ENCODE assay signal across 13 cellular contexts in genomic region chr18:44852818-44853217, GRCh38.
DNase-seq lines count a peak whose midpoint lies in the region; ATAC-seq and TF ChIP-seq lines count a peak whose summit lies in the region.
"Had no signal": no experiment of that assay in that cellular context is flagged by ENCODE, and none has a peak within 500 bp of the region (broad histone marks: within the 10 kb centered on the region; RNA-seq: fewer than 3 reads in every experiment).

No MANE protein-coding gene starts in this region.

- H3K9me3 ChIP-seq in MM.1S (replicated peaks; ENCODE audit: insufficient read depth, low read length), result no peaks in the 10 kb centered on the region
- H3K9me3 ChIP-seq: ascending aorta had no signal

- peaks cover 73% of the 10 kb centered on the region for H3K79me2 ChIP-seq in MM.1S (ENCODE audit: low read length)

- H3F3A ChIP-seq in MM.1S (ENCODE audit: insufficient read depth, low read length), result peaks cover 6% of the 10 kb centered on the region

- H4K20me1 ChIP-seq in MM.1S (ENCODE audit: insufficient read depth, low read length), result no peaks in the 10 kb centered on the region

- TF ChIP-seq CTCF in AG10803 (conservative IDR thresholded peaks at IDR 0.05; ENCODE audit: low read length) (no peak), MM.1S (IDR thresholded peaks at IDR 0.05; ENCODE audit: low read length) (no peak)

- no peak overlapping the region for H3K4me3 ChIP-seq in AG10803 (ENCODE audit: low read length)
- no peak overlapping the region for H3K4me3 ChIP-seq in MM.1S (ENCODE audit: low read length)
- H3K4me3 ChIP-seq: ascending aorta, SK-N-MC had no signal

- no peak overlapping the region for H3K27ac Mint-ChIP-seq in activated naive CD4-positive, alpha-beta T cell treated with anti-CD3 and anti-CD28 coated beads, Interleukin-2, amount 50 U/mL, for 72 hours

- peak overlapping the region; percentile 20 for H3K4me2 ChIP-seq in MM.1S (ENCODE audit: low read depth, low read length)

- H3K4me1 ChIP-seq in MM.1S (ENCODE audit: low read length), result peaks cover 37% of the 10 kb centered on the region
- H3K4me1 ChIP-seq: ascending aorta had no signal

- no peak overlapping the region for H2AFZ ChIP-seq in MM.1S (ENCODE audit: low read length)

- no peaks in the 10 kb centered on the region; the same call in 1 of the 2 replicates for H3K36me3 ChIP-seq in MM.1S (replicated peaks; ENCODE audit: insufficient read depth, low read length)
- H3K36me3 ChIP-seq: ascending aorta had no signal

- DNase-seq in AG10803 (ENCODE audit: low read depth) (peak; percentile 12), MM.1S (peak; percentile 14), NCI-H748 treated with DMSO at 0.1 percent for 48 hours (lab: John Stamatoyannopoulos, UW) (peak; percentile 68), left lobe of liver (ENCODE audit: low spot score) (peak; percentile 67)
- DNase-seq in activated naive CD4-positive, alpha-beta T cell treated with anti-CD3 and anti-CD28 coated beads, Interleukin-2, amount 50 U/mL, for 72 hours (ENCODE audit: low spot score in 2 of 2), result no peak
- DNase-seq in effector CD8-positive, alpha-beta T cell (lab: John Stamatoyannopoulos, UW), result no peak
- DNase-seq: activated T-cell treated with anti-CD3 and anti-CD28 coated beads, Interleukin-2, amount 50 U/mL, for 1 hour; NCI-H226 had no signal

- H3K9ac ChIP-seq in MM.1S (ENCODE audit: low read length), result no peak overlapping the region

- H3K36me3 Mint-ChIP-seq in activated naive CD4-positive, alpha-beta T cell treated with anti-CD3 and anti-CD28 coated beads, Interleukin-2, amount 50 U/mL, for 72 hours, result no peaks in the 10 kb centered on the region

- no peak overlapping the region for H3K27ac ChIP-seq in MM.1S (ENCODE audit: low read length)
- H3K27ac ChIP-seq: ascending aorta, SK-N-MC, VCaP had no signal

- ATAC-seq in left lobe of liver, result peak; percentile 88
- ATAC-seq in activated naive CD4-positive, alpha-beta T cell treated with anti-CD3 and anti-CD28 coated beads, Interleukin-2, amount 50 U/mL, for 72 hours, result no peak
- ATAC-seq in HG02981 (IDR thresholded peaks at IDR 0.05; ENCODE audit: unreplicated experiment), result no peak
- ATAC-seq in HG03439 (IDR thresholded peaks at IDR 0.05; ENCODE audit: unreplicated experiment), result no peak

- H3K9me2 ChIP-seq in MM.1S (replicated peaks; ENCODE audit: insufficient read depth, low read length), result no peaks in the 10 kb centered on the region

- peaks cover 9 to 17% of the 10 kb centered on the region in 2 donors for H3K9me3 Mint-ChIP-seq in activated naive CD4-positive, alpha-beta T cell treated with anti-CD3 and anti-CD28 coated beads, Interleukin-2, amount 50 U/mL, for 72 hours

- H3K27me3 ChIP-seq in MM.1S (replicated peaks; ENCODE audit: insufficient read depth, low read length), result no peaks in the 10 kb centered on the region
- H3K27me3 ChIP-seq: ascending aorta had no signal

Comparison
In these comparisons a context has a peak if more than half of its experiments do, and no peak if none do; other contexts are left out.
1. DNase-seq: peak in AG10803 (single experiment), MM.1S (single experiment), NCI-H748 treated with DMSO at 0.1 percent for 48 hours (single experiment) and left lobe of liver (single experiment); none in activated naive CD4-positive, alpha-beta T cell treated with anti-CD3 and anti-CD28 coated beads, Interleukin-2, amount 50 U/mL, for 72 hours (0 of 2) and effector CD8-positive, alpha-beta T cell (single experiment).